Comparison of ENCODE assay signal across 8 cellular contexts in the genomic region with DNA sequence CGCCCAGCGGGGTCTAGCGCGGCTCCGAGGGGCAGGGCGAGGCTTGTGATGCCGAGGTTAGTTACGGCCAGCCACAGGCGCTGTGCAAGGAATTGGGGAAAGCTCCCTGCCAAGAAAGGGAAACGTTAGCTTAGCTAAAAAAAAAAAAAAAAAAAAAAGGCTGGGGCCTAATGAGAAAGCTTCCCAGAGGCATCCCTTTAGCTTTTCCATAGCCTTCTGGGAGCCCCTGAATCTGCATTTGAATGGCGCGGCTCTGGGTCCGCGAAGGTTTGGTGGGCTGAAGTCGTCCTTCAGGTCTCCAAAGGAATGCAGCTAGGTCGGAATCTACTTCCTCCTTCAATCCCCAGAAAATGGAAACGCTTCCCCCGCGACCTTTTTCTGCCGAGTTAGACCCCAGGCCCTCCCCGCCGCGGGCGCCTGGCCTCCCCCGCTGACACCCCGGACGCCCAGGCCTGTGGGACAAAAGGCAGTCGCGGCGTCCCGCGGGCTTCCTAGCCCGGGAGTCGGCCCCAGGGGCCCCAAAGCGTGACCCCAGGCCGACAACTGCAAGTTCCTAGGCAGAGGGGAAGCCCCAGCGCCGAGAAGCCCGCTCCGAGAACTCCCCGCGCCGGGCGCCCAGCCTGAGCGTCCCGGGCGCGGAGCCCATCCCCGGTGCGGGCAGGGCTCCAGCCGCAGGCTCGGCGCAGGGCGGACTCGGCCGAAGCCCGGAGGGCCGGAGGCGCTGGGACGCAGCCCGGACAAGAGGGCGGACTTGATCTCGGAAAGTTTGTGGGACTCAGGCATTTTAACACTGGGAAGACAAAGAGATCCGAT. TPM values are rescaled to one million over a fixed set of nuclear protein-coding genes. Genes with fewer than 3 reads are reported as not detected.
DNase-seq lines count a peak whose midpoint lies in the region; ATAC-seq and TF ChIP-seq lines count a peak whose summit lies in the region.

No MANE protein-coding gene starts in this region.

- peak overlapping the region; percentile 92 for H3K9ac ChIP-seq in HCT116 (ENCODE audit: low read length)
- H3K9ac ChIP-seq in skeletal muscle tissue (ENCODE audit: low read depth in 1 of 3, low read length in 3 of 3): peak overlapping the region; percentile 65 to 74 (median 70)

- POLR2A ChIA-PET in AG04450 (lab: Yijun Ruan, JAX): interaction anchor here (0.6 to 1.3 kb wide), 7 partner anchors 37 to 254 kb away, joined by 3 to 9 read pairs (median 3); no protein-coding TSS in a partner anchor
- POLR2A ChIA-PET in HCT116 (lab: Charles Lee): interaction anchor here (0.6 to 1.4 kb wide), 5 partner anchors 12 to 692 kb away, joined by 3 to 4 read pairs (median 3); no protein-coding TSS in a partner anchor

- H3K9me3 ChIP-seq in AG04450 (ENCODE audit: control insufficient read depth, insufficient read depth, low read length): peaks cover 10% of the 10 kb centered on the region
- H3K9me3 ChIP-seq in HCT116 (ENCODE audit: control insufficient read depth in 1 of 2, insufficient read depth in 1 of 2, low read depth in 1 of 2, low read length in 2 of 2): peaks cover 0 to 15% of the 10 kb centered on the region in 2 experiments; a peak in 2 of 4 replicates
- no peaks in the 10 kb centered on the region for H3K9me3 ChIP-seq in body of pancreas
- H3K9me3 ChIP-seq in iPS-18c (ENCODE audit: control insufficient read depth, insufficient read depth, low read length): no peaks in the 10 kb centered on the region
- peaks cover 0 to 4% (median 2%) of the 10 kb centered on the region in 3 donors for H3K9me3 ChIP-seq in skeletal muscle tissue (ENCODE audit: control insufficient read depth in 3 of 3, low read length in 3 of 3)

- no peak for DNase-seq in AG04450 (ENCODE audit: low read depth, low spot score)
- DNase-seq in HCT116 (ENCODE audit: low read depth, low spot score): no peak
- DNase-seq in body of pancreas: peak; percentile 67 to 77 (median 72)
- DNase-seq in Ammon's horn (ENCODE audit: low spot score): no peak

- WGBS in body of pancreas, 2 donors: 0 to 2% methylated on average over 36 to 63 of the region's 64 CpGs

- H3K79me2 ChIP-seq in HCT116 (ENCODE audit: insufficient read depth, low read length): peaks cover 87% of the 10 kb centered on the region

- H3K4me2 ChIP-seq in HCT116 (ENCODE audit: low read length): peak overlapping the region; percentile 92

- peaks cover 19% of the 10 kb centered on the region; the same call in 1 of the 2 replicates for H4K20me1 ChIP-seq in HCT116 (ENCODE audit: insufficient read depth)

- H2AFZ ChIP-seq in HCT116 (ENCODE audit: low read depth, low read length, poor library complexity, severe bottlenecking): no peak overlapping the region

- H3K27ac ChIP-seq in AG04450 (ENCODE audit: low read depth, low read length) (peak overlapping the region; percentile 98), HCT116 (ENCODE audit: low read depth, low read length) (peak overlapping the region; percentile 96), body of pancreas (peak overlapping the region; percentile 79 to 93 (median 88)), skeletal muscle tissue (ENCODE audit: low read depth, low read length) (peak overlapping the region; percentile 77)

- H3K36me3 ChIP-seq in HCT116 (ENCODE audit: control insufficient read depth in 1 of 2, insufficient read depth in 2 of 2, low read length in 2 of 2) (peaks cover 8 to 46% of the 10 kb centered on the region in 2 experiments; a peak in 3 of 4 replicates), body of pancreas (replicated peaks in 1 of 2; ENCODE audit: insufficient read depth in 1 of 2, low read depth in 2 of 2) (no peaks in the 10 kb centered on the region), skeletal muscle tissue (ENCODE audit: control insufficient read depth in 3 of 3, insufficient read depth in 3 of 3, low read length in 3 of 3) (no peaks in the 10 kb centered on the region)

- no peaks in the 10 kb centered on the region for H3K27me3 ChIP-seq in AG04450 (ENCODE audit: control insufficient read depth, insufficient read depth, low read length)
- no peaks in the 10 kb centered on the region for H3K27me3 ChIP-seq in HCT116 (ENCODE audit: insufficient read depth, low read length)
- H3K27me3 ChIP-seq in body of pancreas: no peaks in the 10 kb centered on the region
- H3K27me3 ChIP-seq in skeletal muscle tissue (ENCODE audit: control insufficient read depth in 3 of 3, insufficient read depth in 3 of 3, low read length in 3 of 3): peaks cover 3 to 53% (median 42%) of the 10 kb centered on the region in 3 donors

- no peaks in the 10 kb centered on the region for H3K9me2 ChIP-seq in HCT116 (ENCODE audit: insufficient read depth)

- TF ChIP-seq CTCF in AG04450 (IDR thresholded peaks at IDR 0.05; ENCODE audit: low read depth, low read length) (no peak), HCT116 (IDR thresholded peaks at IDR 0.05 in 2 of 3, conservative IDR thresholded peaks at IDR 0.05 in 1 of 3; ENCODE audit: borderline replicate concordance in 1 of 3, insufficient read depth in 1 of 3, low read depth in 2 of 3, low read length in 2 of 3) (no peak), body of pancreas (IDR thresholded peaks at IDR 0.05) (no peak)

- H3K4me3 ChIP-seq in AG04450 (ENCODE audit: low read depth, low read length) (peak overlapping the region; percentile 93), HCT116 (replicated peaks in 1 of 2; ENCODE audit: low read depth in 1 of 2, low read length in 2 of 2) (peak overlapping the region; percentile 91 to 97), body of pancreas (peak overlapping the region; percentile 67 to 88), iPS-18c (ENCODE audit: insufficient read depth, low read depth, low read length) (peak overlapping the region; percentile 90), skeletal muscle tissue (ENCODE audit: low read length in 3 of 3) (peak overlapping the region; percentile 66 to 83 (median 74))

- TF ChIP-seq RAD21 in HCT116 (IDR thresholded peaks at IDR 0.05; ENCODE audit: low read depth): no peak

- RAD21 ChIA-PET in HCT116 (lab: Charles Lee; ENCODE audit: low non-redundant PET in 1 of 2, low total read pairs in 2 of 2, uncharacterized antibody in 2 of 2, unreplicated experiment in 2 of 2): no interaction called here

- CTCF ChIA-PET in AG04450 (lab: Charles Lee): interaction anchor here (0.6 to 0.8 kb wide), 3 partner anchors 15 to 1014 kb away, joined by 3 to 6 read pairs (median 3); no protein-coding TSS in a partner anchor
- CTCF ChIA-PET in HCT116 (lab: Charles Lee): no interaction called here

- ATAC-seq in HCT116 (no peak), body of pancreas (peak; percentile 63), GM18873 (IDR thresholded peaks at IDR 0.05; ENCODE audit: low FRiP score, unreplicated experiment) (no peak), GM18498 (IDR thresholded peaks at IDR 0.05; ENCODE audit: unreplicated experiment) (no peak)

- no TSS peak for BruUV-seq in HCT116 (replicated peaks; lab: Mats Ljungman, UMichigan)

- TF ChIP-seq POLR2A in HCT116 (IDR thresholded peaks at IDR 0.05; ENCODE audit: borderline replicate concordance, extremely low read depth, insufficient read depth, insufficient read length): no peak
- TF ChIP-seq POLR2A in body of pancreas (IDR thresholded peaks at IDR 0.05): peak in 1 of 3 donors; percentile 15

- intact Hi-C loops in HCT116 (cut with micrococcal nuclease): loop anchor here (10.0 kb wide), 2 partner anchors 361 to 1271 kb away; partner anchors contain the start of gene ZFP42
- intact Hi-C loops in body of pancreas (cut with DNase I): no loop called here

- H3K4me1 ChIP-seq in HCT116 (ENCODE audit: control insufficient read depth in 1 of 2, insufficient read depth in 2 of 2, low read length in 2 of 2): peaks cover 27 to 62% of the 10 kb centered on the region in 2 experiments
- H3K4me1 ChIP-seq in body of pancreas: peaks cover 36% of the 10 kb centered on the region
- peaks cover 15 to 19% (median 17%) of the 10 kb centered on the region in 3 donors for H3K4me1 ChIP-seq in skeletal muscle tissue (ENCODE audit: control insufficient read depth in 3 of 3, insufficient read depth in 3 of 3, low read length in 3 of 3)

TF ChIP-seq in HCT116, 20 proteins besides CTCF, POLR2A, EP300 and RAD21:
- TF ChIP-seq SRF (IDR thresholded peaks at IDR 0.05; ENCODE audit: low read depth) (no peak), EGR1 (IDR thresholded peaks at IDR 0.05; ENCODE audit: low read depth) (no peak), ZFX (IDR thresholded peaks at IDR 0.05) (peak; percentile 41; the same call in 1 of the 2 replicates), EZH2phosphoT487 (IDR thresholded peaks at IDR 0.05; ENCODE audit: borderline replicate concordance) (no peak), CEBPB (IDR thresholded peaks at IDR 0.05; ENCODE audit: low read depth) (no peak), ELF1 (IDR thresholded peaks at IDR 0.05; ENCODE audit: borderline replicate concordance, low read depth) (no peak), TCF7L2 (IDR thresholded peaks at IDR 0.05; ENCODE audit: borderline replicate concordance, extremely low read depth, insufficient read depth, insufficient read length) (no peak), JUND (IDR thresholded peaks at IDR 0.05) (no peak)

RNA-seq across cellular contexts. Expression of gene FAT1, which starts 0.6 kb away (rescaled TPM):
- 415 and 422 TPM in 2 replicates for polyA plus RNA-seq in AG04450 (2011; rRNA removed)
- polyA minus RNA-seq in AG04450 (2011; rRNA and poly(A)+ RNA removed): 2,384 and 2,887 TPM in 2 replicates
- 676 TPM for total RNA-seq in HCT116 (2021; ENCODE audit: unreplicated experiment)
- 458 and 528 TPM in 2 replicates for polyA plus RNA-seq in HCT116 (2012)
- 10 to 100 TPM; 65.9 to 69.5 TPM for total RNA-seq in body of pancreas
- total RNA-seq in skeletal muscle tissue: 173 TPM

Comparison
In these comparisons a context has a peak if more than half of its experiments do, and no peak if none do; other contexts are left out.
1. DNase-seq: peak in body of pancreas (4 of 4); none in AG04450 (single experiment), HCT116 (single experiment) and Ammon's horn (single experiment).
2. Peak in every context shown above with its lines, with median percentiles within 50 percentile points of each other: H3K27ac ChIP-seq and H3K4me3 ChIP-seq.